19 cellular contexts compared by ENCODE assay signal in genomic region chr3:148924572-148924971, GRCh38. TPM values are rescaled to one million over a fixed set of nuclear protein-coding genes. Genes with fewer than 3 reads are reported as not detected.
DNase-seq lines count a peak whose midpoint lies in the region; ATAC-seq and TF ChIP-seq lines count a peak whose summit lies in the region.
"Had no signal": no experiment of that assay in that cellular context is flagged by ENCODE, and none has a peak within 500 bp of the region (broad histone marks: within the 10 kb centered on the region; RNA-seq: fewer than 3 reads in every experiment).

No MANE protein-coding gene starts in this region.

- DNase-seq in AG10803 (ENCODE audit: low read depth) (peak; percentile 34), HT-29 (ENCODE audit: low spot score) (peak; percentile 31), adipocyte (ENCODE audit: low read depth) (peak; percentile 43), fibroblast of the conjunctiva (ENCODE audit: low read depth) (peak; percentile 8), GM10248 (ENCODE audit: extremely low spot score) (no peak), middle frontal gyrus (ENCODE audit: extremely low spot score, low spot score) (no peak), left lung (no peak), NCI-H748 treated with DMSO at 0.1 percent for 48 hours (lab: John Stamatoyannopoulos, UW) (no peak)
- DNase-seq: activated naive CD8-positive, alpha-beta T cell treated with anti-CD3 and anti-CD28 coated beads, Interleukin-2, amount 10 ng/mL, durations not matched to agents 7 days and 5 days; brain microvascular endothelial cell; CD4-positive, alpha-beta T cell; NCI-H146; substantia nigra had no signal

- H3K36me3 ChIP-seq in adipocyte (ENCODE audit: control insufficient read depth, insufficient read depth, low read length, severe bottlenecking) (no peaks in the 10 kb centered on the region), left lung (no peaks in the 10 kb centered on the region)
- H3K36me3 ChIP-seq: brain microvascular endothelial cell, neutrophil, vagina had no signal

- POLR2A ChIA-PET in GM10248 (lab: Yijun Ruan, JAX) = no interaction called here

- H3K27me3 ChIP-seq in adipocyte (replicated peaks; ENCODE audit: control insufficient read depth, insufficient read depth, low read length) = no peaks in the 10 kb centered on the region
- H3K27me3 ChIP-seq in left lung = no peaks in the 10 kb centered on the region
- H3K27me3 ChIP-seq: brain microvascular endothelial cell, neutrophil, vagina had no signal

- no peak overlapping the region for H3K4me3 ChIP-seq in AG10803 (ENCODE audit: low read length)
- no peak overlapping the region for H3K4me3 ChIP-seq in adipocyte (ENCODE audit: low read length)
- H3K4me3 ChIP-seq in left lung = no peak overlapping the region
- H3K4me3 ChIP-seq: GM23338, SK-N-MC, vagina had no signal

- H3K9ac ChIP-seq in adipocyte (ENCODE audit: low read length) = no peak overlapping the region

- H3K9me3 ChIP-seq in adipocyte (ENCODE audit: control insufficient read depth, low read length) (no peaks in the 10 kb centered on the region), left lung (peaks cover 0 to 8% of the 10 kb centered on the region in 2 donors)
- H3K9me3 ChIP-seq: neutrophil, vagina had no signal

- no peak overlapping the region for H3K27ac ChIP-seq in left lung
- H3K27ac ChIP-seq: brain microvascular endothelial cell, neutrophil, SK-N-MC, vagina had no signal

- H3K4me1 ChIP-seq in adipocyte (ENCODE audit: control insufficient read depth, insufficient read depth, low read length) (no peaks in the 10 kb centered on the region), left lung (no peaks in the 10 kb centered on the region)
- H3K4me1 ChIP-seq: vagina had no signal

- TF ChIP-seq CTCF in AG10803 (conservative IDR thresholded peaks at IDR 0.05; ENCODE audit: low read length) (no peak), GM10248 (IDR thresholded peaks at IDR 0.05; ENCODE audit: control extremely low read depth, extremely low read depth, low read depth, missing control alignments) (no peak), left lung (IDR thresholded peaks at IDR 0.05) (no peak)

- no peak for ATAC-seq in left lung
- ATAC-seq: activated CD4-positive, CD25-positive, alpha-beta regulatory T cell treated with anti-CD3 and anti-CD28 coated beads, Interleukin-2, amount 50 U/mL, for 24 hours; GM23338; Panc1 had no signal

- intact Hi-C loops in left lung (cut with DNase I) = no loop called here

- CTCF ChIA-PET in GM10248 (lab: Yijun Ruan, JAX) = no interaction called here

RNA-seq across cellular contexts. Expression of gene CPA3, which starts 59.5 kb away (rescaled TPM):
- total RNA-seq in HT-29 (2014; rRNA removed; shearing (Covaris generic)) = not detected in 2 replicates
- 10 to 100 TPM; 14.3 to 15.2 TPM for total RNA-seq in left lung
- total RNA-seq: activated naive CD8-positive, alpha-beta T cell treated with anti-CD3 and anti-CD28 coated beads, Interleukin-2, amount 10 ng/mL, durations not matched to agents 7 days and 5 days; CD4-positive, alpha-beta T cell; GM23338 had no signal

Comparison
In these comparisons a context has a peak if more than half of its experiments do, and no peak if none do; other contexts are left out.
1. DNase-seq: peak in AG10803 (single experiment), HT-29 (single experiment), adipocyte (single experiment) and fibroblast of the conjunctiva (single experiment); none in GM10248 (single experiment), middle frontal gyrus (single experiment), left lung (0 of 2) and NCI-H748 treated with DMSO at 0.1 percent for 48 hours (single experiment).
2. RNA of gene CPA3, which starts 59.5 kb away (total RNA-seq): 14.3 to 15.2 TPM in left lung; not detected in HT-29; every median in the first group is over 10 times any median in the second.